Comparison of ENCODE assay signal across 17 cellular contexts in genomic region chr5:149599375-149599774, GRCh38.
"Had no signal": no experiment of that assay in that cellular context is flagged by ENCODE, and none has a peak within 500 bp of the region (broad histone marks: within the 10 kb centered on the region; RNA-seq: fewer than 3 reads in every experiment).

No MANE protein-coding gene starts in this region.

- H3K27me3 ChIP-seq: dorsolateral prefrontal cortex, esophagus muscularis mucosa, foreskin keratinocyte, heart right ventricle, left lung had no signal

- H3K4me1 ChIP-seq: left lung, lower lobe of right lung had no signal

- ATAC-seq: foreskin keratinocyte, heart right ventricle, left cardiac atrium, left lung, left ventricle myocardium superior, lower lobe of right lung, mucosa of descending colon had no signal

- H3K36me3 ChIP-seq: left lung had no signal

- H3K27ac ChIP-seq: coronary artery, esophagus muscularis mucosa, foreskin keratinocyte, heart right ventricle, left lung, lower lobe of right lung had no signal

- H3K9me3 ChIP-seq: esophagus muscularis mucosa, left lung, lower lobe of right lung, mucosa of descending colon had no signal

- H3K4me3 ChIP-seq: coronary artery, dorsolateral prefrontal cortex, esophagus muscularis mucosa, heart right ventricle, left lung, lower lobe of right lung, mucosa of descending colon had no signal

- DNase-seq: dermis blood vessel endothelial cell; effector CD4-positive, alpha-beta T cell; effector memory CD4-positive, alpha-beta T cell; foreskin keratinocyte; glutamatergic neuron; heart right ventricle; hippocampal formation; left cardiac atrium; left lung; left ventricle myocardium superior; lower lobe of right lung; mesenchymal stem cell; mucosa of descending colon; naive B cell had no signal
